Comparison of ENCODE assay signal across 8 cellular contexts in the genomic region with DNA sequence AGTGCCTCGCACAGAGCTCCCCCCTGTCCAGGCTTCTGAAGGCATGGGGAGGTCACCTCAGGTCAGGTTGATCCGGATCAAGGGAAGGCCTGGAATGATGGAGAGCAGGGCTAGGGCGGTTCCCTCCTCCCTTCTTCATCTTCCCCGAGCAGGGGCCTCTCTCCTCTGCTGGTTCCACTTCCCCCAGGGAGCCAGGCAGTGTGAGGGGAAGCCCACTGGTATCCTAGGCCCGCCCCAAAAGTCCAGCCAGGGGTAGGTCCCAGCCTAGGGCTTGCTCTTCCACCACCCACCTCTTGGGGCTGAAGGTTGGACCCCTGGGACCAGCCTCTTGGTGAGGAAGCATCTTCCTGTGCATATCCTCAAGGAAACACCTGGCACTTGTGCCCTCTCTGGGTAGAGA. TPM values are rescaled to one million over a fixed set of nuclear protein-coding genes. Genes with fewer than 3 reads are reported as not detected.
A peak's percentile ranks its signal among the peaks of the same experiment; 100 is the strongest.
DNase-seq lines count a peak whose midpoint lies in the region; ATAC-seq and TF ChIP-seq lines count a peak whose summit lies in the region.

No MANE protein-coding gene starts in this region.

- TF ChIP-seq CTCF in AG10803 (conservative IDR thresholded peaks at IDR 0.05; ENCODE audit: low read length) = no peak

- H3K4me1 ChIP-seq in HUES64 (ENCODE audit: insufficient read depth, low read length) = peaks cover 27% of the 10 kb centered on the region

- H3K36me3 Mint-ChIP-seq in central memory CD8-positive, alpha-beta T cell (ENCODE audit: insufficient read depth) = peaks cover 7% of the 10 kb centered on the region
- H3K36me3 Mint-ChIP-seq in naive thymus-derived CD8-positive, alpha-beta T cell = peaks cover 0 to 30% (median 0%) of the 10 kb centered on the region in 3 donors

- no peak for ATAC-seq in central memory CD8-positive, alpha-beta T cell (replicated peaks; ENCODE audit: extremely low read depth, poor library complexity, severe bottlenecking)
- no peak for ATAC-seq in naive thymus-derived CD8-positive, alpha-beta T cell
- no peak for ATAC-seq in left lobe of liver
- ATAC-seq in GM18502 (IDR thresholded peaks at IDR 0.05; ENCODE audit: poor library complexity, unreplicated experiment) = no peak

- H3K4me3 Mint-ChIP-seq in central memory CD8-positive, alpha-beta T cell = peak overlapping the region; percentile 86
- peak overlapping the region; percentile 84 to 98 (median 93) for H3K4me3 Mint-ChIP-seq in naive thymus-derived CD8-positive, alpha-beta T cell

- H3K27me3 ChIP-seq in HUES64 (ENCODE audit: insufficient read depth, low read length) = no peaks in the 10 kb centered on the region

- POLR2A ChIA-PET in naive thymus-derived CD8-positive, alpha-beta T cell (lab: Charles Lee) = interaction anchor here (0.6 to 2.0 kb wide), 6 partner anchors 9 to 157 kb away, joined by 4 to 10 read pairs (median 5); partner anchors contain the start of genes GSK3A and PAFAH1B3

- H3K27ac Mint-ChIP-seq in central memory CD8-positive, alpha-beta T cell (ENCODE audit: low read depth) = peak overlapping the region; percentile 16
- H3K27ac Mint-ChIP-seq in naive thymus-derived CD8-positive, alpha-beta T cell = peak overlapping the region in 8 of 10 donors; percentile 93 to 99 (median 96)

- H3K27me3 Mint-ChIP-seq in central memory CD8-positive, alpha-beta T cell = no peaks in the 10 kb centered on the region
- no peaks in the 10 kb centered on the region for H3K27me3 Mint-ChIP-seq in naive thymus-derived CD8-positive, alpha-beta T cell

- DNase-seq in AG10803 (ENCODE audit: low read depth) (no peak), SIG-M5 (lab: John Stamatoyannopoulos, UW) (no peak), left lobe of liver (ENCODE audit: low spot score) (no peak), NCI-H187 (lab: John Stamatoyannopoulos, UW) (no peak)
- DNase-seq in central memory CD8-positive, alpha-beta T cell (ENCODE audit: low spot score in 2 of 2) = no peak
- DNase-seq in naive thymus-derived CD8-positive, alpha-beta T cell = no peak

- H3K4me3 ChIP-seq in AG10803 (ENCODE audit: low read length) = peak overlapping the region; percentile 71
- peak overlapping the region; percentile 84 for H3K4me3 ChIP-seq in HUES64 (ENCODE audit: low read length)

- H3K4me1 Mint-ChIP-seq in central memory CD8-positive, alpha-beta T cell = peaks cover 20% of the 10 kb centered on the region
- H3K4me1 Mint-ChIP-seq in naive thymus-derived CD8-positive, alpha-beta T cell = peaks cover 18 to 31% (median 21%) of the 10 kb centered on the region in 4 donors

- H3K9ac ChIP-seq in HUES64 (ENCODE audit: low read depth, low read length) = no peak overlapping the region

- 66% methylated on average over 5 of the region's 5 CpGs for WGBS in HUES64

- no peaks in the 10 kb centered on the region for H3K9me3 ChIP-seq in HUES64 (ENCODE audit: insufficient read depth, low read depth, low read length)

- H3K9me3 Mint-ChIP-seq in central memory CD8-positive, alpha-beta T cell = no peaks in the 10 kb centered on the region
- H3K9me3 Mint-ChIP-seq in naive thymus-derived CD8-positive, alpha-beta T cell = no peaks in the 10 kb centered on the region

- H3K27ac ChIP-seq in HUES64 (ENCODE audit: low read depth, low read length) = no peak overlapping the region

- peaks cover 39% of the 10 kb centered on the region for H3K36me3 ChIP-seq in HUES64 (ENCODE audit: insufficient read depth, low read length)

RNA-seq across cellular contexts. Expression of gene PRR19, which starts 16.4 kb away (rescaled TPM):
- 4.8 TPM for polyA plus RNA-seq in HUES64 (2013, experiment 1 of 2)
- 3.9 TPM for polyA plus RNA-seq in HUES64 (2013, experiment 2 of 2)
- under 1 TPM in 1 of 2 experiments, not detected in 1; 0.25 TPM for total RNA-seq in naive thymus-derived CD8-positive, alpha-beta T cell
- under 1 TPM in 2 of 3 donors, not detected in 1; 0.32 to 0.49 TPM for polyA plus RNA-seq in naive thymus-derived CD8-positive, alpha-beta T cell
- 0.65 TPM for total RNA-seq in left lobe of liver

RNA-seq across cellular contexts. Expression of gene CIC, which starts 16.5 kb away (rescaled TPM):
- 34.2 TPM for polyA plus RNA-seq in HUES64 (2013, experiment 1 of 2)
- 30.1 TPM for polyA plus RNA-seq in HUES64 (2013, experiment 2 of 2)
- 10 to 100 TPM; 84.7 to 87.4 TPM for total RNA-seq in naive thymus-derived CD8-positive, alpha-beta T cell
- 1 to 10 TPM in 2 of 3 donors, under 1 TPM in 1; 0.43 to 1.8 (median 1.3) TPM for polyA plus RNA-seq in naive thymus-derived CD8-positive, alpha-beta T cell
- total RNA-seq in left lobe of liver = 25.2 TPM

RNA-seq across cellular contexts. Expression of gene PAFAH1B3, which starts 16.9 kb away (rescaled TPM):
- 108 TPM for polyA plus RNA-seq in HUES64 (2013, experiment 1 of 2)
- 112 TPM for polyA plus RNA-seq in HUES64 (2013, experiment 2 of 2)
- 10 to 100 TPM; 15.4 to 17.7 TPM for total RNA-seq in naive thymus-derived CD8-positive, alpha-beta T cell
- 10 to 100 TPM; 38.4 to 48.1 (median 43.6) TPM for polyA plus RNA-seq in naive thymus-derived CD8-positive, alpha-beta T cell
- total RNA-seq in left lobe of liver = 2.2 TPM

RNA-seq across cellular contexts. Expression of gene TMEM145, which starts 27.6 kb away (rescaled TPM):
- 1.1 TPM for polyA plus RNA-seq in HUES64 (2013, experiment 1 of 2)
- 2.7 TPM for polyA plus RNA-seq in HUES64 (2013, experiment 2 of 2)
- total RNA-seq in naive thymus-derived CD8-positive, alpha-beta T cell = not detected
- polyA plus RNA-seq in naive thymus-derived CD8-positive, alpha-beta T cell = not detected
- not detected for total RNA-seq in left lobe of liver

RNA-seq across cellular contexts. Expression of gene ERF, which starts 30.6 kb away (rescaled TPM):
- 53.3 TPM for polyA plus RNA-seq in HUES64 (2013, experiment 1 of 2)
- polyA plus RNA-seq in HUES64 (2013, experiment 2 of 2) = 53.6 TPM
- 10 to 100 TPM; 41.0 to 47.3 TPM for total RNA-seq in naive thymus-derived CD8-positive, alpha-beta T cell
- polyA plus RNA-seq in naive thymus-derived CD8-positive, alpha-beta T cell = 1 to 10 TPM; 2.8 to 6.2 (median 4.6) TPM
- total RNA-seq in left lobe of liver = 35.9 TPM
